ENCODE assay signal across 20 cellular contexts in the genomic region with DNA sequence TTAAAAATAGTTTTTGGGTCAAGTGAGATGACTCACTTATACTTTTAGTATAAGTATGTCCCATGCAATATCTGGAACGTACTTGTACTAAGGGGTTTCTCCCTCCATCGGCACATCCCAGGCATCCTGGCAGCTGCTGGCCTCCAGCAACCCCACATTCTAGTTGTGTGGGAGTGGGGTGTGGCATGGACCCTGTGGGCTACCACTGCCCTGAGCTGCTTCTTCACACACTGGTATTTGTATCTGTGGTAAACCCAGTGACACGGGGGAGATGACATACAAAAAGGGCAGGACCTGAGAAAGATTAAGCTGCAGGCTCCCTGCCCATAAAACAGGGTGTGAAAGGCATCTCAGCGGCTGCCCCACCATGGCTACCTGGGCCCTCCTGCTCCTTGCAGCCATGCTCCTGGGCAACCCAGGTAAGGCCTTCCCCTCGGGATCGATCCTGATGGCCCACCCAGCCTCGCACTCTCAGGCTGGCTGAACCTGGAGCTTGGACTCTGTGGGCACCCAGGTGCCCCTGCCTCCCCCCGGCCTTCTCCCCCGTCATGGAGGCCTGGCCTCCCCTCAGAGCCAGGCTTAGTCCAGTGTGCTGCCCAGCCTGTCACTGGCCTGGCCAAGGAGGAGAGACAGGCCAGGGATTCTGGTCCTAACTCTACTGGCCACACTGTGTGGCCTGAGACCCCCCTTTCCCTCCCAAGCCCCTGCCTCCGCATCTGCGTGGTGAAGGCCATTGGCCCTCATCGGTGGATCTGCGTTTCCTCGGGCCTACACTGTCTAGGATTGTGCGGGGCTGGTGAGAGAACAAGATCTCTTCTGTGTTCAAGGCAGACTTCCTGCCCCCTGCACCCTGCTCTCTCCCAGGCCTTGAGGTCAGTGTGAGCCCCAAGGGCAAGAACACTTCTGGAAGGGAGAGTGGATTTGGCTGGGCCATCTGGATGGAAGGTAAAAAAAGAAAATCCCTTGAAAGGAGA. TPM values are rescaled to one million over a fixed set of nuclear protein-coding genes. Genes with fewer than 3 reads are reported as not detected.
DNase-seq lines count a peak whose midpoint lies in the region; ATAC-seq lines count a peak whose summit lies in the region.
"Had no signal": no experiment of that assay in that cellular context is flagged by ENCODE, and none has a peak within 500 bp of the region (broad histone marks: within the 10 kb centered on the region; RNA-seq: fewer than 3 reads in every experiment).

Gene GNLY, plus strand, starts transcription at position 307 of the 974 bp plus-strand sequence. Its CDS starts 61 bp downstream, at position 368.

- H3K9me3 ChIP-seq in T-helper 17 cell (ENCODE audit: control insufficient read depth, low read length, poor library complexity, severe bottlenecking), result no peaks in the 10 kb centered on the region
- H3K9me3 ChIP-seq: Caco-2, left ventricle myocardium inferior had no signal

- peak within 1 kb of the TSS; percentile 20 for H3K4me3 Mint-ChIP-seq in activated T-cell treated with anti-CD3 and anti-CD28 coated beads, Interleukin-2, amount 50 U/mL, for 24 hours
- H3K4me3 Mint-ChIP-seq in T-helper 17 cell (no peak within 1 kb of the TSS), immature natural killer cell (peak within 1 kb of the TSS; percentile 97 to 99 (median 99))
- H3K4me3 Mint-ChIP-seq: brain, neural progenitor cell had no signal

- H3K27me3 Mint-ChIP-seq in activated T-cell treated with anti-CD3 and anti-CD28 coated beads, Interleukin-2, amount 50 U/mL, for 24 hours, result no peaks in the 10 kb centered on the region
- H3K27me3 Mint-ChIP-seq in T-helper 17 cell, result peaks cover 14% of the 10 kb centered on the region
- peaks cover 12 to 51% (median 38%) of the 10 kb centered on the region in 3 donors for H3K27me3 Mint-ChIP-seq in immature natural killer cell (ENCODE audit: low read depth in 3 of 3)

- peak within 1 kb of the TSS; percentile 12 for H3K27ac Mint-ChIP-seq in activated T-cell treated with anti-CD3 and anti-CD28 coated beads, Interleukin-2, amount 50 U/mL, for 24 hours
- peak within 1 kb of the TSS; percentile 27 for H3K27ac Mint-ChIP-seq in T-helper 17 cell
- H3K27ac Mint-ChIP-seq in immature natural killer cell, result peak within 1 kb of the TSS; percentile 89 to 99 (median 98)
- H3K27ac Mint-ChIP-seq: brain had no signal

- no peak for ATAC-seq in T-helper 17 cell
- ATAC-seq in GM18870 (IDR thresholded peaks at IDR 0.05; ENCODE audit: unreplicated experiment), result no peak
- ATAC-seq: sciatic nerve had no signal

- peaks cover 4% of the 10 kb centered on the region for H3K4me1 Mint-ChIP-seq in activated T-cell treated with anti-CD3 and anti-CD28 coated beads, Interleukin-2, amount 50 U/mL, for 24 hours (ENCODE audit: low read depth)
- H3K4me1 Mint-ChIP-seq in T-helper 17 cell (no peaks in the 10 kb centered on the region), immature natural killer cell (peaks cover 77% of the 10 kb centered on the region in 2 donors)
- H3K4me1 Mint-ChIP-seq: brain, neural progenitor cell had no signal

- no peaks in the 10 kb centered on the region for H3K9me3 Mint-ChIP-seq in activated T-cell treated with anti-CD3 and anti-CD28 coated beads, Interleukin-2, amount 50 U/mL, for 24 hours
- H3K9me3 Mint-ChIP-seq in immature natural killer cell, result no peaks in the 10 kb centered on the region
- H3K9me3 Mint-ChIP-seq: brain, neural progenitor cell had no signal

- no peak for DNase-seq in activated T-cell treated with anti-CD3 and anti-CD28 coated beads, Interleukin-2, amount 50 U/mL, for 24 hours
- no peak for DNase-seq in activated T-cell treated with anti-CD3 and anti-CD28 coated beads, Interleukin-2, amount 50 U/mL, for 1 hour
- DNase-seq in T-helper 17 cell (no peak), immature natural killer cell (peak; percentile 87 to 89 (median 89)), NCI-H1694 (lab: John Stamatoyannopoulos, UW) (no peak), nucleus accumbens (lab: John Stamatoyannopoulos, UW) (no peak)
- DNase-seq in stimulated activated CD8-positive, alpha-beta memory T cell treated with anti-CD3 and anti-CD28 coated beads, Interleukin-12 subunit alpha, Interleukin-12 subunit beta, amount 100 ng/mL, for 4 hours (ENCODE audit: low read depth), result peak; percentile 33
- DNase-seq: Caco-2; GDM1; hippocampal formation; left ventricle myocardium inferior; NCI-H1694 treated with DMSO at 0.1 percent for 48 hours; NCI-H446 treated with DMSO at 0.1 percent for 48 hours; stimulated activated CD4-positive, alpha-beta T cell treated with anti-CD3 and anti-CD28 coated beads, Interleukin-2, amount 100 ng/mL, for 48 hours had no signal

- H3K36me3 Mint-ChIP-seq in activated T-cell treated with anti-CD3 and anti-CD28 coated beads, Interleukin-2, amount 50 U/mL, for 24 hours (ENCODE audit: low read depth), result no peaks in the 10 kb centered on the region
- no peaks in the 10 kb centered on the region for H3K36me3 Mint-ChIP-seq in T-helper 17 cell (ENCODE audit: low read depth)
- peaks cover 48 to 54% (median 48%) of the 10 kb centered on the region in 3 donors for H3K36me3 Mint-ChIP-seq in immature natural killer cell
- H3K36me3 Mint-ChIP-seq: brain, neural progenitor cell had no signal

RNA-seq across cellular contexts. Expression of gene GNLY, which starts in this region (rescaled TPM):
- total RNA-seq in T-helper 17 cell, result 10 to 100 TPM in 1 of 2 donors, 1 to 10 TPM in 1; 9.9 to 14.8 TPM
- over 10,000 TPM; 13,165 to 20,506 (median 19,340) TPM for polyA plus RNA-seq in immature natural killer cell
- total RNA-seq: Caco-2, OCI-LY7 had no signal
- polyA plus RNA-seq: AG04450 had no signal

Comparison
In these comparisons a context has a peak if more than half of its experiments do, and no peak if none do; other contexts are left out.
1. DNase-seq: peak in immature natural killer cell (3 of 3) and stimulated activated CD8-positive, alpha-beta memory T cell treated with anti-CD3 and anti-CD28 coated beads, Interleukin-12 subunit alpha, Interleukin-12 subunit beta, amount 100 ng/mL, for 4 hours (single experiment); none in activated T-cell treated with anti-CD3 and anti-CD28 coated beads, Interleukin-2, amount 50 U/mL, for 24 hours (single experiment), activated T-cell treated with anti-CD3 and anti-CD28 coated beads, Interleukin-2, amount 50 U/mL, for 1 hour (single experiment), T-helper 17 cell (0 of 3), NCI-H1694 (single experiment) and nucleus accumbens (0 of 56).
2. H3K27ac Mint-ChIP-seq: peak in every context shown above with its lines; median percentile 98 in immature natural killer cell; 27 in T-helper 17 cell; 12 in activated T-cell treated with anti-CD3 and anti-CD28 coated beads, Interleukin-2, amount 50 U/mL, for 24 hours.